Comparison of ENCODE assay signal across 1 cellular context in genomic region chr6:89221971-89222887, GRCh38.
TF ChIP-seq lines count a peak whose summit lies in the region.

No MANE protein-coding gene starts in this region.

TF ChIP-seq in GM23338, 12 proteins besides CTCF, POLR2A, EP300 and RAD21 (continued from another document):
- TF ChIP-seq ZNF462 (CRISPR knock-in tag; IDR thresholded peaks at IDR 0.05): no peak
